ENCODE assay signal across 15 cellular contexts in the genomic region with DNA sequence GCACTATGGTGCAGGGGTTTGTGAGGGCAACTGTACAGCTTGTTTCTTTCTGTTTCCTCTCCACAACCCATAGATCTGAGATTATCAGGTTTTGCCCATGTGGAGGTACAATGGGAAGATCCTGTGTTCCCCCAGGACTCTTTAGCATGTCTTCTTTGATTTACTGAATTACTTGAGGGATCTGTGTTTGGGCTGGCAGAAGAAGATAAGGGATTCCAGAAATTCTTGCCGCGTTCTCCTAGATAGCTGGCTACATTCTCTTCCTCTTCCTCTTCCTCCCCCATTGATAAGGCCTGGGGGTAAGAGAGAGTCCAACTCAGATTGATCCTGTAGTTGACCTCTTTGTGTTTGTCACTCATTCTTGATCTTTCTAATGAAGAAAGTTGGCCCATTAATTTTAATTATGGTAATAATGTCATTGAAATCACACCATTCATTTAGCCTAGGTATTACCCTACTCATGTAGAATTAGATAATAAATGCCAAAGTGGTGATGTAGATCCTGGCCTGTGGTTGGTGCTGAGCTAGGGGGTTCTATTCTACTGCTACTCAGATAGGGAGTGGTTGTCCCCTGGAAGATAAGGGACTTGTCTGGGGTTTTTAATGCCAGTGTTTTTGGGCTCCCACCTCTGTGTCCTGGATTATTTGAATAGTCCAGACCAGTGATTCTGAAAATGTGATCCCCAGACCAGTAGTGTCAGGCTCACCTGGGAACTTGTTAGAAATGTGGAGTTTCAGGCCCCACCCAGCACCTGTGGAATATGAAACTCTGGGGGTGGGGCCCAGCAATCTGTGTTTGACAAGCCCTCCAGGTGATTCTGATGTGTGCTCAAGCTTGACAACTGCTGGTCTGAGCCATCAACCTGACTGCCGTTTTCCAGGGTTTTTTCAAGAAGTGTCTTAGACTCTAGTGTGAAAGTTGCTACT.
DNase-seq lines count a peak whose midpoint lies in the region; ATAC-seq, FAIRE-seq and TF ChIP-seq lines count a peak whose summit lies in the region.
"Had no signal": no experiment of that assay in that cellular context is flagged by ENCODE, and none has a peak within 500 bp of the region (broad histone marks: within the 10 kb centered on the region; RNA-seq: fewer than 3 reads in every experiment).

No MANE protein-coding gene starts in this region.

- H3K4me3 ChIP-seq in K562, result no peak overlapping the region
- H3K4me3 ChIP-seq in tibial nerve, result no peak overlapping the region
- no peak overlapping the region for H3K4me3 ChIP-seq in ascending aorta
- H3K4me3 ChIP-seq: vagina had no signal

- peak; percentile 53 for DNase-seq in DMS153 (lab: John Stamatoyannopoulos, UW)
- DNase-seq in NCI-H187 treated with DMSO at 0.1 percent for 48 hours (lab: John Stamatoyannopoulos, UW), result peak; percentile 76
- peak in 1 of 4 experiments; percentile 12 for DNase-seq in K562 (ENCODE audit: extremely low read depth in 1 of 4, low spot score in 3 of 4)
- no peak for DNase-seq in nephron progenitor cell
- DNase-seq in activated naive CD4-positive, alpha-beta T cell treated with anti-CD3 and anti-CD28 coated beads, Interleukin-2, amount 50 U/mL, for 72 hours (ENCODE audit: low spot score in 2 of 2), result no peak
- DNase-seq in NCI-H82 treated with DMSO at 0.1 percent for 48 hours (lab: John Stamatoyannopoulos, UW; ENCODE audit: unreplicated experiment), result no peak
- no peak for DNase-seq in tibial nerve (ENCODE audit: low spot score in 2 of 2)
- DNase-seq in ascending aorta (ENCODE audit: low spot score in 2 of 2), result no peak
- DNase-seq: activated CD4-positive, alpha-beta T cell treated with anti-CD3 and anti-CD28 coated beads for 1 hour; amygdala; NCI-H1694 treated with DMSO at 0.1 percent for 48 hours had no signal

- H3K4me1 Mint-ChIP-seq in nephron progenitor cell, result peaks cover 7% of the 10 kb centered on the region

- H3K9me3 ChIP-seq in K562 (replicated peaks; ENCODE audit: control insufficient read depth, insufficient read depth, low read depth, low read length) (no peaks in the 10 kb centered on the region), tibial nerve (no peaks in the 10 kb centered on the region), ascending aorta (no peaks in the 10 kb centered on the region)
- H3K9me3 ChIP-seq: vagina had no signal

- peaks cover 2% of the 10 kb centered on the region for H3K27me3 Mint-ChIP-seq in nephron progenitor cell (ENCODE audit: low read depth, poor library complexity)

- CTCF ChIA-PET in K562 (lab: Yijun Ruan, JAX; ENCODE audit: low intra/inter-chr PET ratio), result no interaction called here

- no peak for TF ChIP-seq POLR2A in K562 (conservative IDR thresholded peaks at IDR 0.05)
- no peak for TF ChIP-seq POLR2A in tibial nerve (IDR thresholded peaks at IDR 0.05)

- H3K36me3 ChIP-seq in K562 (ENCODE audit: control insufficient read depth, insufficient read depth, low read length) (no peaks in the 10 kb centered on the region), tibial nerve (no peaks in the 10 kb centered on the region), ascending aorta (no peaks in the 10 kb centered on the region)
- H3K36me3 ChIP-seq: vagina had no signal

- intact Hi-C loops in K562 (cut with micrococcal nuclease), result no loop called here
- intact Hi-C loops in ascending aorta (cut with DNase I), result no loop called here

- no peak for FAIRE-seq in K562 (lab: Jason Lieb, UNC)
- FAIRE-seq: GM12892, GM19239 had no signal

- H4K20me1 ChIP-seq in K562 (replicated peaks; ENCODE audit: control insufficient read depth, insufficient read depth, low read length), result no peaks in the 10 kb centered on the region; the same call in 1 of the 2 replicates

- H3K9me3 Mint-ChIP-seq in nephron progenitor cell, result no peaks in the 10 kb centered on the region
- H3K9me3 Mint-ChIP-seq in activated naive CD4-positive, alpha-beta T cell treated with anti-CD3 and anti-CD28 coated beads, Interleukin-2, amount 50 U/mL, for 72 hours, result no peaks in the 10 kb centered on the region

- POLR2A ChIA-PET in K562 (lab: Yijun Ruan, JAX), result interaction anchor here (0.6 to 0.9 kb wide), 2 partner anchors 11 to 12 kb away, joined by 3 read pairs; no protein-coding TSS in a partner anchor

- H3K4me1 ChIP-seq in K562 (replicated peaks in 1 of 2; ENCODE audit: control insufficient read depth in 2 of 2, insufficient read depth in 2 of 2, low read length in 2 of 2) (no peaks in the 10 kb centered on the region), tibial nerve (peaks cover 0 to 44% (median 2%) of the 10 kb centered on the region in 4 donors), ascending aorta (peaks cover 0 to 3% of the 10 kb centered on the region in 2 donors)
- H3K4me1 ChIP-seq: vagina had no signal

- H3K79me2 ChIP-seq in K562 (ENCODE audit: control insufficient read depth, insufficient read depth, low read length), result no peaks in the 10 kb centered on the region

- TF ChIP-seq CTCF in K562 (IDR thresholded peaks at IDR 0.05 in 2 of 3, conservative IDR thresholded peaks at IDR 0.05 in 1 of 3; ENCODE audit: insufficient read depth in 2 of 3, low read depth in 1 of 3, low read length in 3 of 3) (no peak), nephron progenitor cell (IDR thresholded peaks at IDR 0.05) (no peak), tibial nerve (IDR thresholded peaks at IDR 0.05) (no peak), ascending aorta (IDR thresholded peaks at IDR 0.05) (no peak)

- H3K36me3 Mint-ChIP-seq in nephron progenitor cell (ENCODE audit: low read depth), result no peaks in the 10 kb centered on the region
- no peaks in the 10 kb centered on the region for H3K36me3 Mint-ChIP-seq in activated naive CD4-positive, alpha-beta T cell treated with anti-CD3 and anti-CD28 coated beads, Interleukin-2, amount 50 U/mL, for 72 hours

- no peak overlapping the region for H3K9ac ChIP-seq in K562 (ENCODE audit: insufficient read depth in 1 of 2, low read depth in 2 of 2, low read length in 2 of 2)

- no peak overlapping the region for H2AFZ ChIP-seq in K562 (ENCODE audit: low read depth, low read length)

- H3K27ac ChIP-seq in K562 (ENCODE audit: extremely low read depth, low read depth, low read length) (no peak overlapping the region), tibial nerve (no peak overlapping the region), ascending aorta (no peak overlapping the region)
- H3K27ac ChIP-seq: vagina had no signal

- no peak for TF ChIP-seq EP300 in K562 (IDR thresholded peaks at IDR 0.05; ENCODE audit: low read length)
- TF ChIP-seq EP300 in tibial nerve (IDR thresholded peaks at IDR 0.05), result no peak

- ATAC-seq in K562, result no peak
- ATAC-seq in activated naive CD4-positive, alpha-beta T cell treated with anti-CD3 and anti-CD28 coated beads, Interleukin-2, amount 50 U/mL, for 72 hours, result no peak

- H3K27ac Mint-ChIP-seq in nephron progenitor cell, result peak overlapping the region; percentile 14
- no peak overlapping the region for H3K27ac Mint-ChIP-seq in activated naive CD4-positive, alpha-beta T cell treated with anti-CD3 and anti-CD28 coated beads, Interleukin-2, amount 50 U/mL, for 72 hours
- H3K27ac Mint-ChIP-seq: dendritic cell treated with granulocyte-macrophage colony-stimulating factor and Interleukin-4, amounts not matched to agents 40 ng/mL and 50 ng/mL, for 4 days had no signal

- WGBS in K562 (ENCODE audit: insufficient coverage, low coverage, missing lambda C conversion rate), result 0% methylated on average over 3 of the region's 3 CpGs
- 72 to 79% methylated on average over 3 of the region's 3 CpGs for WGBS in tibial nerve, 2 donors

- H3K4me3 Mint-ChIP-seq in nephron progenitor cell, result no peak overlapping the region
- H3K4me3 Mint-ChIP-seq: dendritic cell treated with granulocyte-macrophage colony-stimulating factor and Interleukin-4, amounts not matched to agents 40 ng/mL and 50 ng/mL, for 4 days had no signal

- H3K27me3 ChIP-seq in K562 (ENCODE audit: control insufficient read depth in 2 of 2, insufficient read depth in 2 of 2, low read length in 2 of 2) (peaks cover 11 to 12% of the 10 kb centered on the region in 2 experiments), tibial nerve (no peaks in the 10 kb centered on the region), ascending aorta (no peaks in the 10 kb centered on the region)
- H3K27me3 ChIP-seq: vagina had no signal

- in situ Hi-C loops in K562 (cut with MboI), result no loop called here

- no peak overlapping the region for H3K4me2 ChIP-seq in K562 (ENCODE audit: insufficient read depth, low read length)

- no peaks in the 10 kb centered on the region for H3K9me1 ChIP-seq in K562 (ENCODE audit: control insufficient read depth, insufficient read depth, low read length)

- TF ChIP-seq RAD21 in K562 (CRISPR knock-in tag; conservative IDR thresholded peaks at IDR 0.05 in 1 of 2, IDR thresholded peaks at IDR 0.05 in 1 of 2), result no peak

- no TSS peak for BruUV-seq in K562 (replicated peaks; lab: Mats Ljungman, UMichigan)

TF ChIP-seq in K562, 482 proteins besides CTCF, POLR2A, EP300 and RAD21 (continues in another document):
- TF ChIP-seq ZBTB1 (CRISPR knock-in tag; IDR thresholded peaks at IDR 0.05; ENCODE audit: borderline replicate concordance, low read depth), result no peak
- peak; percentile 55 for TF ChIP-seq TCF3 (CRISPR knock-in tag; IDR thresholded peaks at IDR 0.05)
- no peak for TF ChIP-seq LEF1 (IDR thresholded peaks at IDR 0.05)
- no peak for TF ChIP-seq NCOR1 (IDR thresholded peaks at IDR 0.05)
- 0 out of 2 replicates have a peak, but pooled peaks have one; percentile 14 for TF ChIP-seq CBFA2T2 (conservative IDR thresholded peaks at IDR 0.05)
- TF ChIP-seq, protein P1, sequence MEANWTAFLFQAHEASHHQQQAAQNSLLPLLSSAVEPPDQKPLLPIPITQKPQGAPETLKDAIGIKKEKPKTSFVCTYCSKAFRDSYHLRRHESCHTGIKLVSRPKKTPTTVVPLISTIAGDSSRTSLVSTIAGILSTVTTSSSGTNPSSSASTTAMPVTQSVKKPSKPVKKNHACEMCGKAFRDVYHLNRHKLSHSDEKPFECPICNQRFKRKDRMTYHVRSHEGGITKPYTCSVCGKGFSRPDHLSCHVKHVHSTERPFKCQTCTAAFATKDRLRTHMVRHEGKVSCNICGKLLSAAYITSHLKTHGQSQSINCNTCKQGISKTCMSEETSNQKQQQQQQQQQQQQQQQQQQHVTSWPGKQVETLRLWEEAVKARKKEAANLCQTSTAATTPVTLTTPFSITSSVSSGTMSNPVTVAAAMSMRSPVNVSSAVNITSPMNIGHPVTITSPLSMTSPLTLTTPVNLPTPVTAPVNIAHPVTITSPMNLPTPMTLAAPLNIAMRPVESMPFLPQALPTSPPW (CRISPR knock-in tag; IDR thresholded peaks at IDR 0.05), result 0 out of 2 replicates have a peak, but pooled peaks have one; percentile 11
- TF ChIP-seq ZEB2 (IDR thresholded peaks at IDR 0.05), result no peak
- TF ChIP-seq HNRNPUL1 (IDR thresholded peaks at IDR 0.05; ENCODE audit: low read length), result no peak
- peak; percentile 50 for TF ChIP-seq CBFA2T3 (IDR thresholded peaks at IDR 0.05)
- TF ChIP-seq SMAD3 (CRISPR knock-in tag; conservative IDR thresholded peaks at IDR 0.05), result no peak
- peak; percentile 29 to 45; a peak in 1 of 4 replicates for TF ChIP-seq KDM1A (IDR thresholded peaks at IDR 0.05)
- no peak for TF ChIP-seq ZNF583 (CRISPR knock-in tag; IDR thresholded peaks at IDR 0.05)

Comparison
In these comparisons a context has a peak if more than half of its experiments do, and no peak if none do; other contexts are left out.
1. DNase-seq: peak in DMS153 (single experiment) and NCI-H187 treated with DMSO at 0.1 percent for 48 hours (single experiment); none in nephron progenitor cell (single experiment), activated naive CD4-positive, alpha-beta T cell treated with anti-CD3 and anti-CD28 coated beads, Interleukin-2, amount 50 U/mL, for 72 hours (0 of 2), NCI-H82 treated with DMSO at 0.1 percent for 48 hours (single experiment), tibial nerve (0 of 2) and ascending aorta (0 of 2).